Comparison of ENCODE assay signal across 8 cellular contexts in the genomic region with DNA sequence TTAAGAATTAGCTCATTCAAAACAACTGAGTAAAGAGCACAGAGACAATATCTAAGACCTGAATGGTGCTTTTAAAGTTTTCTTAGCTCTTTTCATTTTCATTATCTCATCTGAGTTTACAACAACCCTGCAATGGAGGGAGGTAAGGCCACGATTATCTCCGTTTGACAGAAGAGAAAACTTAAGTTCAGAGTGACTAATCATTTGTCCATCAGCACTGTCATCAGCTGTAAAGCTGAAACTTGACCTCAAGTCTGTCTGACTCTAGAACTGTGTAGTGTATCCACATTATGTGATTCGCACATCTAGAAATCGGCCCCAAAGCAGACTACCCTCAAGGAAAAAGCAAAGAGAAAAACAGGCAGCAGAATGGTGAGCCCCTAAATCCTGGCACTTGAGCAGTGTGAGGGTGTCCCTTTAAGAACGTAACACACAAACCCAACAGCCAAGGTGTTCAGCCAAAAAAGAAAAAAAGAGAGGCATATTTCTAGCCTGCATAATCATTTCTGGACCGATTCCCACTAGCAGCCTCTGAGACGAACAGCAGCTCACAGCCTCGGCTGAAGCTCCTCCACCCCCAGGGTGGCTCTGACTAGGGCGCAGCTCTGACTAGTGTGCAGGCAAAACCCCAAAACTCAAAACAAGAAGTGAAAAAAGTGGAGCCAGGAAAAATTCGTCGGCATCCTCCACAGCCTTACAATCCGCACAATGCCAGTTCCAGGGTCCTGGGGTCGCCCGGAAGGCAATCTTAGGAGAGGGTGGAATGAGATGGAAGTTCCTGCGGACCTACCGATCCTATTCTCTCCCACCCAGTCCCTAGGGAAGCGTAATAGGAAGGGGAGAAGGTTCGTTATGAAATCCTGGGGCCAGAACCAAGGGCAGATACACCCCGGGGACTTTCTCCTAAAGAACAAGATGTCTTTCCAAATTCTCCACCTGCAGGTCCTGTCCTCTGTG. TPM values are rescaled to one million over a fixed set of nuclear protein-coding genes. Genes with fewer than 3 reads are reported as not detected.
DNase-seq lines count a peak whose midpoint lies in the region; ATAC-seq and TF ChIP-seq lines count a peak whose summit lies in the region.

No MANE protein-coding gene starts in this region.

- H3K4me3 Mint-ChIP-seq in stimulated activated naive CD8-positive, alpha-beta T cell treated with anti-CD3 and anti-CD28 coated beads, Interleukin-15, Interleukin-2, amounts not matched to agents 100 ng/mL and 50 ng/mL, for 24 hours = peak overlapping the region; percentile 47
- peak overlapping the region in 8 of 10 donors; percentile 33 to 72 (median 56) for H3K4me3 Mint-ChIP-seq in naive thymus-derived CD8-positive, alpha-beta T cell

- peaks cover 16% of the 10 kb centered on the region for H3K27me3 ChIP-seq in effector memory CD4-positive, alpha-beta T cell (replicated peaks; ENCODE audit: control insufficient read depth, insufficient read depth, low read length, poor library complexity, severe bottlenecking)

- no peaks in the 10 kb centered on the region for H3K36me3 Mint-ChIP-seq in stimulated activated naive CD8-positive, alpha-beta T cell treated with anti-CD3 and anti-CD28 coated beads, Interleukin-15, Interleukin-2, amounts not matched to agents 100 ng/mL and 50 ng/mL, for 24 hours (ENCODE audit: low read depth)
- peaks cover 0 to 8% (median 0%) of the 10 kb centered on the region in 3 donors for H3K36me3 Mint-ChIP-seq in naive thymus-derived CD8-positive, alpha-beta T cell

- H3K4me1 Mint-ChIP-seq in stimulated activated naive CD8-positive, alpha-beta T cell treated with anti-CD3 and anti-CD28 coated beads, Interleukin-15, Interleukin-2, amounts not matched to agents 100 ng/mL and 50 ng/mL, for 24 hours (ENCODE audit: low read depth) = peaks cover 10% of the 10 kb centered on the region
- peaks cover 4 to 16% (median 12%) of the 10 kb centered on the region in 4 donors for H3K4me1 Mint-ChIP-seq in naive thymus-derived CD8-positive, alpha-beta T cell

- no peak for ATAC-seq in stimulated activated naive CD8-positive, alpha-beta T cell treated with anti-CD3 and anti-CD28 coated beads, Interleukin-15, Interleukin-2, amounts not matched to agents 100 U/mL and 50 U/mL, for 24 hours
- ATAC-seq in naive thymus-derived CD8-positive, alpha-beta T cell = no peak
- ATAC-seq in HG03565 (IDR thresholded peaks at IDR 0.05; ENCODE audit: unreplicated experiment) = no peak
- no peak for ATAC-seq in esophagus mucosa

- H3K4me3 ChIP-seq in fibroblast of mammary gland (ENCODE audit: control insufficient read depth, low read depth, low read length) = peak overlapping the region; percentile 57
- H3K4me3 ChIP-seq in effector memory CD4-positive, alpha-beta T cell (ENCODE audit: insufficient read depth, low read depth, low read length, poor library complexity, severe bottlenecking) = no peak overlapping the region

- no peaks in the 10 kb centered on the region for H3K9me3 ChIP-seq in effector memory CD4-positive, alpha-beta T cell (ENCODE audit: control insufficient read depth, low read length)

- no peaks in the 10 kb centered on the region for H3K9me3 Mint-ChIP-seq in stimulated activated naive CD8-positive, alpha-beta T cell treated with anti-CD3 and anti-CD28 coated beads, Interleukin-15, Interleukin-2, amounts not matched to agents 100 ng/mL and 50 ng/mL, for 24 hours
- H3K9me3 Mint-ChIP-seq in naive thymus-derived CD8-positive, alpha-beta T cell = peaks cover 0 to 3% (median 0%) of the 10 kb centered on the region in 9 donors

- H3K27ac Mint-ChIP-seq in stimulated activated naive CD8-positive, alpha-beta T cell treated with anti-CD3 and anti-CD28 coated beads, Interleukin-15, Interleukin-2, amounts not matched to agents 100 ng/mL and 50 ng/mL, for 24 hours = no peak overlapping the region
- H3K27ac Mint-ChIP-seq in naive thymus-derived CD8-positive, alpha-beta T cell = no peak overlapping the region

- no peak overlapping the region for H3K27ac ChIP-seq in effector memory CD4-positive, alpha-beta T cell (ENCODE audit: insufficient read depth, low read length, poor library complexity, severe bottlenecking)

- TF ChIP-seq CTCF in fibroblast of mammary gland (conservative IDR thresholded peaks at IDR 0.05; ENCODE audit: control insufficient read depth, insufficient read depth, low read depth, low read length) = no peak

- POLR2A ChIA-PET in naive thymus-derived CD8-positive, alpha-beta T cell (lab: Charles Lee) = no interaction called here

- H3K4me1 ChIP-seq in effector memory CD4-positive, alpha-beta T cell (ENCODE audit: control insufficient read depth, insufficient read depth, low read length, poor library complexity, severe bottlenecking) = no peaks in the 10 kb centered on the region

- H3K27me3 Mint-ChIP-seq in stimulated activated naive CD8-positive, alpha-beta T cell treated with anti-CD3 and anti-CD28 coated beads, Interleukin-15, Interleukin-2, amounts not matched to agents 100 ng/mL and 50 ng/mL, for 24 hours = peaks cover 55% of the 10 kb centered on the region
- H3K27me3 Mint-ChIP-seq in naive thymus-derived CD8-positive, alpha-beta T cell = peaks cover 37 to 74% (median 56%) of the 10 kb centered on the region in 5 donors

- DNase-seq in stimulated activated naive CD8-positive, alpha-beta T cell treated with anti-CD3 and anti-CD28 coated beads, Interleukin-15, Interleukin-2, amounts not matched to agents 100 U/mL and 50 U/mL, for 24 hours = no peak
- DNase-seq in fibroblast of mammary gland (ENCODE audit: low read depth) = peak; percentile 87
- no peak for DNase-seq in naive thymus-derived CD8-positive, alpha-beta T cell
- no peak for DNase-seq in cortex of kidney (lab: John Stamatoyannopoulos, UW)
- no peak for DNase-seq in effector memory CD4-positive, alpha-beta T cell

- H3K36me3 ChIP-seq in effector memory CD4-positive, alpha-beta T cell (ENCODE audit: control insufficient read depth, insufficient read depth, low read length) = no peaks in the 10 kb centered on the region

RNA-seq across cellular contexts. Expression of gene STXBP6, which starts 1.5 kb away (rescaled TPM):
- total RNA-seq in naive thymus-derived CD8-positive, alpha-beta T cell = not detected
- under 1 TPM in 1 of 3 donors, not detected in 2; 0.61 TPM for polyA plus RNA-seq in naive thymus-derived CD8-positive, alpha-beta T cell
- 0.56 TPM for total RNA-seq in esophagus mucosa
